In genomic region chr17:53979991-53980390, GRCh38 we compare ENCODE assay signal across 21 cellular contexts.
"Had no signal": no experiment of that assay in that cellular context is flagged by ENCODE, and none has a peak within 500 bp of the region (broad histone marks: within the 10 kb centered on the region; RNA-seq: fewer than 3 reads in every experiment).

No MANE protein-coding gene starts in this region.

- H3K9me3 ChIP-seq: ovary, right lobe of liver, testis had no signal

- DNase-seq: dermis blood vessel endothelial cell; effector memory CD4-positive, alpha-beta T cell; islet precursor cell; kidney glomerular epithelial cell; mesenchymal stem cell; midbrain; naive thymus-derived CD4-positive, alpha-beta T cell; occipital lobe; ovary; posterior cingulate gyrus; right lobe of liver; small intestine; stimulated activated CD4-positive, alpha-beta T cell treated with anti-CD3 and anti-CD28 coated beads, Interleukin-15, amount 100 ng/mL, for 24 hours; stimulated activated CD4-positive, alpha-beta T cell treated with anti-CD3 and anti-CD28 coated beads, Interleukin-2, amount 100 ng/mL, for 48 hours; stimulated activated naive CD4-positive, alpha-beta T cell; stimulated activated naive CD8-positive, alpha-beta T cell treated with anti-CD3 and anti-CD28 coated beads, Interleukin-15, amount 100 ng/mL, for 72 hours; testis; tibial artery had no signal

- H3K27ac ChIP-seq: coronary artery, ovary, right lobe of liver, testis, tibial artery had no signal

- H3K4me3 ChIP-seq: coronary artery, ovary, right lobe of liver, testis, tibial artery had no signal

- H3K36me3 ChIP-seq: ovary, right lobe of liver, tibial artery had no signal

- H3K4me1 ChIP-seq: right lobe of liver, testis, tibial artery had no signal

- H3K27me3 Mint-ChIP-seq: naive thymus-derived CD4-positive, alpha-beta T cell; stimulated activated naive CD8-positive, alpha-beta T cell treated with anti-CD3 and anti-CD28 coated beads, Interleukin-15, amount 100 ng/mL, for 72 hours; type B pancreatic cell had no signal

- H3K27ac Mint-ChIP-seq: naive thymus-derived CD4-positive, alpha-beta T cell; nephron; stimulated activated naive CD8-positive, alpha-beta T cell treated with anti-CD3 and anti-CD28 coated beads, Interleukin-15, amount 100 ng/mL, for 72 hours; type B pancreatic cell had no signal

- H3K4me1 Mint-ChIP-seq: naive thymus-derived CD4-positive, alpha-beta T cell; nephron; stimulated activated naive CD8-positive, alpha-beta T cell treated with anti-CD3 and anti-CD28 coated beads, Interleukin-15, amount 100 ng/mL, for 72 hours had no signal

- H3K9me3 Mint-ChIP-seq: nephron, type B pancreatic cell had no signal

- H3K4me3 Mint-ChIP-seq: naive thymus-derived CD4-positive, alpha-beta T cell; nephron; stimulated activated naive CD8-positive, alpha-beta T cell treated with anti-CD3 and anti-CD28 coated beads, Interleukin-15, amount 100 ng/mL, for 72 hours; type B pancreatic cell had no signal

- H3K36me3 Mint-ChIP-seq: naive thymus-derived CD4-positive, alpha-beta T cell; type B pancreatic cell had no signal

- H3K27me3 ChIP-seq: ovary, right lobe of liver, testis, tibial artery had no signal
